In genomic region chr3:125052671-125053303, GRCh38 we compare ENCODE assay signal across 8 cellular contexts. TPM values are rescaled to one million over a fixed set of nuclear protein-coding genes. Genes with fewer than 3 reads are reported as not detected.
DNase-seq lines count a peak whose midpoint lies in the region; ATAC-seq, FAIRE-seq and TF ChIP-seq lines count a peak whose summit lies in the region.

No MANE protein-coding gene starts in this region.

- H3K27me3 ChIP-seq in breast epithelium: no peaks in the 10 kb centered on the region
- H3K27me3 ChIP-seq in gastroesophageal sphincter: no peaks in the 10 kb centered on the region
- H3K27me3 ChIP-seq in spleen (replicated peaks in 1 of 7): peaks cover 0 to 4% (median 0%) of the 10 kb centered on the region in 7 donors

- H3K4me1 Mint-ChIP-seq in MCF 10A (ENCODE audit: insufficient read depth, unreplicated experiment): peaks cover 34% of the 10 kb centered on the region

- peak overlapping the region; percentile 89 to 96 for H3K27ac ChIP-seq in breast epithelium
- peak overlapping the region; percentile 78 to 98 (median 96) for H3K27ac ChIP-seq in gastroesophageal sphincter
- peak overlapping the region; percentile 71 to 94 (median 90) for H3K27ac ChIP-seq in spleen

- BruUV-seq in MCF 10A (replicated peaks; lab: Mats Ljungman, UMichigan): no TSS peak

- intact Hi-C loops in breast epithelium (cut with DNase I; ENCODE audit: low total_unique reads) (no loop called here), MCF 10A (cut with micrococcal nuclease) (loop anchor here (10.0 kb wide), 1 partner anchor 322 kb away; the partner anchor contains the start of gene ZNF148), spleen (cut with DNase I; ENCODE audit: low total_unique reads) (loop anchor here (10.0 kb wide), 2 partner anchors 62 to 92 kb away; no protein-coding TSS in a partner anchor)

- H3K4me1 ChIP-seq in breast epithelium (peaks cover 7 to 19% of the 10 kb centered on the region in 2 donors), gastroesophageal sphincter (peaks cover 15 to 85% (median 55%) of the 10 kb centered on the region in 3 donors), spleen (peaks cover 37 to 81% (median 55%) of the 10 kb centered on the region in 6 donors)

- H3K27me3 Mint-ChIP-seq in MCF 10A (ENCODE audit: insufficient read depth, unreplicated experiment): no peaks in the 10 kb centered on the region

- WGBS in gastroesophageal sphincter (ENCODE audit: low coverage in 1 of 2), 2 donors: 0 to 5% methylated on average over 3 to 6 of the region's 6 CpGs
- WGBS in spleen, 5 donors: 48 to 72% (median 60%) methylated on average over 6 of the region's 6 CpGs

- ATAC-seq in gastroesophageal sphincter: no peak
- ATAC-seq in HG03432 (IDR thresholded peaks at IDR 0.05; ENCODE audit: unreplicated experiment): no peak

- H3K36me3 ChIP-seq in breast epithelium (no peaks in the 10 kb centered on the region), gastroesophageal sphincter (no peaks in the 10 kb centered on the region), spleen (peaks cover 0 to 6% (median 0%) of the 10 kb centered on the region in 6 donors)

- no peaks in the 10 kb centered on the region for H3K9me3 ChIP-seq in breast epithelium
- no peaks in the 10 kb centered on the region for H3K9me3 ChIP-seq in gastroesophageal sphincter
- no peaks in the 10 kb centered on the region for H3K9me3 ChIP-seq in spleen

- H3K27ac Mint-ChIP-seq in MCF 10A (ENCODE audit: low read depth, unreplicated experiment): no peak overlapping the region

- POLR2A ChIA-PET in MCF 10A (lab: Yijun Ruan, JAX): interaction anchor here (0.7 kb wide), 1 partner anchor 280 kb away, joined by 3 read pairs; no protein-coding TSS in a partner anchor

- no peaks in the 10 kb centered on the region for H3K9me3 Mint-ChIP-seq in MCF 10A (ENCODE audit: unreplicated experiment)

- CTCF ChIA-PET in MCF 10A (lab: Yijun Ruan, JAX): interaction anchor here (0.6 kb wide), 2 partner anchors 76 to 384 kb away, joined by 3 to 7 read pairs; no protein-coding TSS in a partner anchor

- no peaks in the 10 kb centered on the region for H3K36me3 Mint-ChIP-seq in MCF 10A (ENCODE audit: insufficient read depth, unreplicated experiment)

- H3K4me3 ChIP-seq in breast epithelium (peak overlapping the region; percentile 34 to 75 (median 56)), gastroesophageal sphincter (peak overlapping the region in 1 of 2 donors; percentile 78), spleen (peak overlapping the region in 6 of 8 donors; percentile 2 to 90 (median 22))

- no peak for FAIRE-seq in GM19239 (lab: Jason Lieb, UNC)

- no peak for TF ChIP-seq EP300 in gastroesophageal sphincter (IDR thresholded peaks at IDR 0.05)

- no peak for TF ChIP-seq CTCF in breast epithelium (IDR thresholded peaks at IDR 0.05)
- TF ChIP-seq CTCF in MCF 10A (IDR thresholded peaks at IDR 0.05; ENCODE audit: unreplicated experiment): no peak
- TF ChIP-seq CTCF in gastroesophageal sphincter (IDR thresholded peaks at IDR 0.05): no peak
- TF ChIP-seq CTCF in spleen (IDR thresholded peaks at IDR 0.05 in 8 of 11, conservative IDR thresholded peaks at IDR 0.05 in 3 of 11): no peak

- H3K4me3 Mint-ChIP-seq in MCF 10A (ENCODE audit: unreplicated experiment): no peak overlapping the region

- DNase-seq in breast epithelium (ENCODE audit: low spot score in 2 of 2) (no peak), MCF 10A (ENCODE audit: unreplicated experiment) (no peak), T1000 (lab: John Stamatoyannopoulos, UW) (peak; percentile 25), spleen (peak; percentile 56), LoVo (ENCODE audit: low spot score) (no peak), GM19239 (ENCODE audit: insufficient read length, low spot score) (no peak)

- TF ChIP-seq POLR2A in breast epithelium (IDR thresholded peaks at IDR 0.05) (no peak), gastroesophageal sphincter (IDR thresholded peaks at IDR 0.05) (no peak), spleen (IDR thresholded peaks at IDR 0.05) (no peak)

RNA-seq across cellular contexts. Expression of gene HEG1, which starts 3.0 kb away (rescaled TPM):
- total RNA-seq in breast epithelium (10 to 100 TPM; 36.0 to 45.9 (median 45.1) TPM), MCF 10A (2022) (8.6 and 10.3 TPM in 2 replicates), gastroesophageal sphincter (10 to 100 TPM; 55.9 to 85.5 (median 78.9) TPM), spleen (10 to 100 TPM; 52.1 to 87.9 (median 74.4) TPM)
- 1 to 10 TPM; 3.1 to 6.3 (median 3.4) TPM for polyA plus RNA-seq in spleen

Comparison
In these comparisons a context has a peak if more than half of its experiments do, and no peak if none do; other contexts are left out.
1. DNase-seq: peak in T1000 (single experiment) and spleen (single experiment); none in breast epithelium (0 of 2), MCF 10A (single experiment), LoVo (single experiment) and GM19239 (single experiment).
2. Peak in every context shown above with its lines, with median percentiles within 50 percentile points of each other: H3K27ac ChIP-seq.